Comparison of ENCODE assay signal across 1 cellular context in genomic region chr1:6145864-6146410, GRCh38.
TF ChIP-seq lines count a peak whose summit lies in the region.

No MANE protein-coding gene starts in this region.

TF ChIP-seq in H1, 55 proteins besides CTCF, POLR2A, EP300 and RAD21:
- TF ChIP-seq SIX5 (IDR thresholded peaks at IDR 0.05; ENCODE audit: low read depth, low read length) (no peak), SUZ12 (IDR thresholded peaks at IDR 0.05; ENCODE audit: low read length) (no peak), CBX5 (IDR thresholded peaks at IDR 0.05; ENCODE audit: low read depth, low read length) (no peak), SP2 (IDR thresholded peaks at IDR 0.05; ENCODE audit: low read length) (no peak), JUND (IDR thresholded peaks at IDR 0.05; ENCODE audit: low read length) (no peak), SIN3A (conservative IDR thresholded peaks at IDR 0.05 in 1 of 2, IDR thresholded peaks at IDR 0.05 in 1 of 2; ENCODE audit: low read depth in 1 of 2, low read length in 2 of 2) (no peak), RFX5 (IDR thresholded peaks at IDR 0.05; ENCODE audit: borderline replicate concordance, low read depth, low read length) (no peak), RBBP5 (IDR thresholded peaks at IDR 0.05; ENCODE audit: borderline replicate concordance, low read depth, low read length) (no peak), RNF2 (IDR thresholded peaks at IDR 0.05; ENCODE audit: borderline replicate concordance, low read depth, low read length, missing control alignments, poor library complexity, severe bottlenecking) (no peak), MAFK (IDR thresholded peaks at IDR 0.05; ENCODE audit: low read depth, low read length) (no peak)
TF ChIP-seq in H1: peak in this region for 0.
